Comparison of ENCODE assay signal across 20 cellular contexts in genomic region chr18:42446195-42446594, GRCh38.
DNase-seq lines count a peak whose midpoint lies in the region; ATAC-seq and TF ChIP-seq lines count a peak whose summit lies in the region.
"Had no signal": no experiment of that assay in that cellular context is flagged by ENCODE, and none has a peak within 500 bp of the region (broad histone marks: within the 10 kb centered on the region; RNA-seq: fewer than 3 reads in every experiment).

No MANE protein-coding gene starts in this region.

- no peaks in the 10 kb centered on the region for H3K4me1 Mint-ChIP-seq in glutamatergic neuron (ENCODE audit: low read depth, unreplicated experiment)
- H3K4me1 Mint-ChIP-seq: immature natural killer cell had no signal

- peak; percentile 79 for ATAC-seq in sciatic nerve
- no peak for ATAC-seq in HG02885 (IDR thresholded peaks at IDR 0.05; ENCODE audit: poor library complexity, unreplicated experiment)
- ATAC-seq: psoas muscle had no signal

- H3K4me3 ChIP-seq in adipocyte (ENCODE audit: low read length), result no peak overlapping the region
- H3K4me3 ChIP-seq in fibroblast of villous mesenchyme (ENCODE audit: low read depth, low read length), result no peak overlapping the region
- H3K4me3 ChIP-seq: esophagus muscularis mucosa, psoas muscle had no signal

- TF ChIP-seq CTCF in fibroblast of villous mesenchyme (IDR thresholded peaks at IDR 0.05; ENCODE audit: insufficient read depth, low read depth, low read length) (no peak), glutamatergic neuron (IDR thresholded peaks at IDR 0.05; ENCODE audit: partially characterized antibody, unreplicated experiment) (no peak)

- no peak overlapping the region for H3K9ac ChIP-seq in adipocyte (ENCODE audit: low read length)

- H3K4me3 Mint-ChIP-seq in glutamatergic neuron (ENCODE audit: unreplicated experiment), result no peak overlapping the region
- H3K4me3 Mint-ChIP-seq: HFFc6, immature natural killer cell had no signal

- H3K27me3 Mint-ChIP-seq in glutamatergic neuron (ENCODE audit: unreplicated experiment), result no peaks in the 10 kb centered on the region

- DNase-seq in GM04504 (ENCODE audit: low read depth) (peak; percentile 46), adipocyte (ENCODE audit: low read depth) (peak; percentile 0), fibroblast of villous mesenchyme (ENCODE audit: low read depth) (peak; percentile 79), sciatic nerve (ENCODE audit: low spot score) (no peak), pons (ENCODE audit: low spot score) (no peak), cortex of kidney (lab: John Stamatoyannopoulos, UW) (no peak), glutamatergic neuron (no peak)
- DNase-seq: activated CD4-positive, alpha-beta T cell treated with anti-CD3 and anti-CD28 coated beads for 1 hour; activated naive CD4-positive, alpha-beta T cell treated with anti-CD3 and anti-CD28 coated beads, Interleukin-2, amount 50 U/mL, for 16 hours; HFFc6; immature natural killer cell; NCI-H1092 treated with DMSO at 0.1 percent for 48 hours; NCI-H2227 treated with DMSO at 0.1 percent for 48 hours; OCI-M1; psoas muscle; stimulated activated CD4-positive, alpha-beta T cell treated with anti-CD3 and anti-CD28 coated beads, Interleukin-4, amount 100 ng/mL, for 1 hour; T-helper 1 cell; trophoblast cell had no signal

- peaks cover 11% of the 10 kb centered on the region for H3K9me3 ChIP-seq in adipocyte (ENCODE audit: control insufficient read depth, low read length)

- H3K9me3 Mint-ChIP-seq in glutamatergic neuron (ENCODE audit: unreplicated experiment), result no peaks in the 10 kb centered on the region

- no peaks in the 10 kb centered on the region for H3K36me3 ChIP-seq in adipocyte (ENCODE audit: control insufficient read depth, insufficient read depth, low read length, severe bottlenecking)
- H3K36me3 ChIP-seq: esophagus muscularis mucosa had no signal

- peaks cover 12% of the 10 kb centered on the region for H3K4me1 ChIP-seq in adipocyte (ENCODE audit: control insufficient read depth, insufficient read depth, low read length)
- H3K4me1 ChIP-seq: esophagus muscularis mucosa, psoas muscle had no signal

- intact Hi-C loops in sciatic nerve (cut with DNase I), result no loop called here

- peaks cover 10% of the 10 kb centered on the region for H3K36me3 Mint-ChIP-seq in glutamatergic neuron (ENCODE audit: unreplicated experiment)
- H3K36me3 Mint-ChIP-seq: immature natural killer cell had no signal

- H3K27ac Mint-ChIP-seq in glutamatergic neuron (ENCODE audit: unreplicated experiment), result no peak overlapping the region
- H3K27ac Mint-ChIP-seq: HFFc6, immature natural killer cell had no signal

- no peaks in the 10 kb centered on the region for H3K27me3 ChIP-seq in adipocyte (replicated peaks; ENCODE audit: control insufficient read depth, insufficient read depth, low read length)
- H3K27me3 ChIP-seq: esophagus muscularis mucosa had no signal

Comparison
In these comparisons a context has a peak if more than half of its experiments do, and no peak if none do; other contexts are left out.
1. DNase-seq: peak in GM04504 (single experiment), adipocyte (single experiment) and fibroblast of villous mesenchyme (single experiment); none in sciatic nerve (single experiment), pons (single experiment), cortex of kidney (single experiment) and glutamatergic neuron (single experiment).